25 cellular contexts compared by ENCODE assay signal in the genomic region with DNA sequence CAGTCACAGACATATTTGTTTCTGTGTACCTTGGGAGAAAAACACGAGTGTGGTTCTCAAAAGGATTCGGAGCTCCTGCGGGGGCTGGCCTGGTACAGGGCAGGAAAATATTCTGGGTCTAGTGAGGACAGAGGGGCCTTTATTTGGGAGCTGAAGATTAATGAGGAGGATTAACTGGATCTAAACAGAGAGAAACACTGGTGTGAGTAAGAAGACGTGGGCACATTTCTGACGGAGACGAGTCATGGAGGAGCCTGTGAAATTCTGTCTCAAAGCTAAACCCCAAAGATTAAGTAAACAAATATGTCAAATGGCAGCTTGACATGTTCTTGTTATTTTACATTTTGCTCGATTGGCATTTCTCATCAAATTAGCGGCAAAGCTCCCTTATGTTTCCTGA. TPM values are rescaled to one million over a fixed set of nuclear protein-coding genes. Genes with fewer than 3 reads are reported as not detected.
DNase-seq lines count a peak whose midpoint lies in the region; ATAC-seq, FAIRE-seq and TF ChIP-seq lines count a peak whose summit lies in the region.
"Had no signal": no experiment of that assay in that cellular context is flagged by ENCODE, and none has a peak within 500 bp of the region (broad histone marks: within the 10 kb centered on the region; RNA-seq: fewer than 3 reads in every experiment).

No MANE protein-coding gene starts in this region.

- H3K27me3 ChIP-seq in breast epithelium (no peaks in the 10 kb centered on the region), bronchial epithelial cell (ENCODE audit: control insufficient read depth, insufficient read depth, low read length) (no peaks in the 10 kb centered on the region), keratinocyte (ENCODE audit: control insufficient read depth, extremely low read depth, insufficient read depth, low read length) (no peaks in the 10 kb centered on the region), Peyer's patch (no peaks in the 10 kb centered on the region)
- H3K27me3 ChIP-seq: BLaER1, cardiac muscle cell, dorsolateral prefrontal cortex, neural progenitor cell had no signal

- no peak overlapping the region for H3K9ac ChIP-seq in keratinocyte (ENCODE audit: control insufficient read depth, extremely low read depth, insufficient read depth, low read length)
- H3K9ac ChIP-seq: BLaER1, neural progenitor cell had no signal

- ATAC-seq in activated T-helper 17 cell treated with anti-CD3 and anti-CD28 coated beads, Interleukin-2, amount 50 U/mL, for 72 hours (replicated peaks), result no peak
- ATAC-seq: stimulated activated effector memory CD8-positive, alpha-beta T cell treated with anti-CD3 and anti-CD28 coated beads, Interleukin-12 subunit alpha, Interleukin-12 subunit beta, amount 100 ng/mL, for 72 hours had no signal

- DNase-seq in MCF 10A (ENCODE audit: unreplicated experiment) (no peak), breast epithelium (ENCODE audit: low spot score in 2 of 2) (no peak), bronchial epithelial cell (ENCODE audit: low read depth) (peak; percentile 74), keratinocyte (ENCODE audit: low read depth, low spot score) (no peak), NCI-H748 (lab: John Stamatoyannopoulos, UW; ENCODE audit: unreplicated experiment) (no peak), Peyer's patch (no peak)
- DNase-seq: activated CD4-positive, alpha-beta T cell treated with anti-CD3 and anti-CD28 coated beads for 1 hour; DMS 273 treated with DMSO at 0.1 percent for 48 hours; dorsolateral prefrontal cortex; GOT3; NCI-H187 treated with DMSO at 0.1 percent for 48 hours; NCI-H510A; T1000; tibial artery had no signal

- WGBS in urinary bladder, result 44% methylated on average over 8 of the region's 8 CpGs

- BruUV-seq in MCF 10A (replicated peaks; lab: Mats Ljungman, UMichigan), result no TSS peak

- no peak overlapping the region for H2AFZ ChIP-seq in keratinocyte (ENCODE audit: control insufficient read depth, low read length)
- H2AFZ ChIP-seq: neural progenitor cell had no signal

- TF ChIP-seq POLR2A in breast epithelium (IDR thresholded peaks at IDR 0.05) (no peak), Peyer's patch (IDR thresholded peaks at IDR 0.05) (no peak)

- peaks cover 11% of the 10 kb centered on the region for H3K4me1 Mint-ChIP-seq in MCF 10A (ENCODE audit: insufficient read depth, unreplicated experiment)
- H3K4me1 Mint-ChIP-seq in activated T-helper 17 cell treated with anti-CD3 and anti-CD28 coated beads, Interleukin-2, amount 50 U/mL, for 72 hours, result no peaks in the 10 kb centered on the region
- H3K4me1 Mint-ChIP-seq: stimulated activated effector memory CD8-positive, alpha-beta T cell treated with anti-CD3 and anti-CD28 coated beads, Interleukin-12 subunit alpha, Interleukin-12 subunit beta, amount 100 ng/mL, for 72 hours had no signal

- POLR2A ChIA-PET in MCF 10A (lab: Yijun Ruan, JAX), result interaction anchor here (0.6 to 3.6 kb wide), 5 partner anchors 12 to 110 kb away, joined by 4 to 17 read pairs (median 4); no protein-coding TSS in a partner anchor

- no peaks in the 10 kb centered on the region for H3K9me1 ChIP-seq in keratinocyte (ENCODE audit: control insufficient read depth, extremely low read depth, insufficient read depth, low read length)

- no peak for FAIRE-seq in bronchial epithelial cell (lab: Jason Lieb, UNC)
- FAIRE-seq in keratinocyte (lab: Jason Lieb, UNC), result no peak

- no peaks in the 10 kb centered on the region for H3K36me3 Mint-ChIP-seq in MCF 10A (ENCODE audit: insufficient read depth, unreplicated experiment)
- no peaks in the 10 kb centered on the region for H3K36me3 Mint-ChIP-seq in activated T-helper 17 cell treated with anti-CD3 and anti-CD28 coated beads, Interleukin-2, amount 50 U/mL, for 72 hours (ENCODE audit: low read depth)
- H3K36me3 Mint-ChIP-seq: neural progenitor cell; stimulated activated effector memory CD8-positive, alpha-beta T cell treated with anti-CD3 and anti-CD28 coated beads, Interleukin-12 subunit alpha, Interleukin-12 subunit beta, amount 100 ng/mL, for 72 hours had no signal

- H3K36me3 ChIP-seq in breast epithelium (no peaks in the 10 kb centered on the region), bronchial epithelial cell (ENCODE audit: control insufficient read depth, insufficient read depth, low read length) (no peaks in the 10 kb centered on the region), keratinocyte (ENCODE audit: control insufficient read depth in 2 of 2, extremely low read depth in 1 of 2, insufficient read depth in 2 of 2, low read length in 2 of 2) (no peaks in the 10 kb centered on the region), urinary bladder (ENCODE audit: insufficient read depth) (no peaks in the 10 kb centered on the region), Peyer's patch (no peaks in the 10 kb centered on the region)
- H3K36me3 ChIP-seq: BLaER1, cardiac muscle cell, neural progenitor cell, tibial artery had no signal

- H3K27ac ChIP-seq in breast epithelium (no peak overlapping the region), keratinocyte (ENCODE audit: control insufficient read depth, insufficient read depth, low read length) (peak overlapping the region; percentile 33), urinary bladder (ENCODE audit: low read depth) (peak overlapping the region; percentile 61), Peyer's patch (no peak overlapping the region)
- H3K27ac ChIP-seq: 22Rv1, BLaER1, cardiac muscle cell, dorsolateral prefrontal cortex, neural progenitor cell, SK-N-MC, tibial artery had no signal

- TF ChIP-seq CTCF in MCF 10A (IDR thresholded peaks at IDR 0.05; ENCODE audit: unreplicated experiment) (no peak), breast epithelium (IDR thresholded peaks at IDR 0.05) (no peak), bronchial epithelial cell (IDR thresholded peaks at IDR 0.05; ENCODE audit: insufficient read depth, low read length, severe bottlenecking) (no peak), keratinocyte (optimal IDR thresholded peaks at IDR 0.05 in 1 of 3, IDR thresholded peaks at IDR 0.05 in 1 of 3, conservative IDR thresholded peaks at IDR 0.05 in 1 of 3; ENCODE audit: extremely low read depth in 1 of 3, insufficient read depth in 2 of 3, low read length in 3 of 3) (no peak), Peyer's patch (IDR thresholded peaks at IDR 0.05) (no peak)

- H3K4me2 ChIP-seq in keratinocyte (ENCODE audit: control insufficient read depth, extremely low read depth, insufficient read depth, low read depth, low read length), result peak overlapping the region; percentile 19
- H3K4me2 ChIP-seq: BLaER1, neural progenitor cell had no signal

- no peaks in the 10 kb centered on the region for H3K27me3 Mint-ChIP-seq in MCF 10A (ENCODE audit: insufficient read depth, unreplicated experiment)
- no peaks in the 10 kb centered on the region for H3K27me3 Mint-ChIP-seq in activated T-helper 17 cell treated with anti-CD3 and anti-CD28 coated beads, Interleukin-2, amount 50 U/mL, for 72 hours

- H4K20me1 ChIP-seq in keratinocyte (ENCODE audit: control insufficient read depth, extremely low read depth, insufficient read depth, low read length), result no peaks in the 10 kb centered on the region
- H4K20me1 ChIP-seq: BLaER1 had no signal

- no peaks in the 10 kb centered on the region for H3K9me3 ChIP-seq in breast epithelium
- H3K9me3 ChIP-seq in keratinocyte (ENCODE audit: control insufficient read depth, low read depth, low read length), result no peaks in the 10 kb centered on the region
- H3K9me3 ChIP-seq in Peyer's patch, result no peaks in the 10 kb centered on the region
- H3K9me3 ChIP-seq: BLaER1, tibial artery had no signal

- dilution Hi-C loops in keratinocyte (cut with MboI; ENCODE audit: extremely low pct_ligation_motif_present, low sequenced_read_pairs), result no loop called here

- H3K4me1 ChIP-seq in breast epithelium, result no peaks in the 10 kb centered on the region
- H3K4me1 ChIP-seq in keratinocyte (ENCODE audit: control insufficient read depth, extremely low read depth, insufficient read depth, low read length), result peaks cover 26% of the 10 kb centered on the region
- no peaks in the 10 kb centered on the region for H3K4me1 ChIP-seq in urinary bladder (ENCODE audit: insufficient read depth)
- H3K4me1 ChIP-seq in Peyer's patch, result no peaks in the 10 kb centered on the region
- H3K4me1 ChIP-seq: tibial artery had no signal

- intact Hi-C loops in MCF 10A (cut with micrococcal nuclease) (no loop called here), breast epithelium (cut with DNase I; ENCODE audit: low total_unique reads) (no loop called here)

- no peaks in the 10 kb centered on the region for H3K79me2 ChIP-seq in keratinocyte (ENCODE audit: control insufficient read depth, insufficient read depth, low read length)

- CTCF ChIA-PET in MCF 10A (lab: Yijun Ruan, JAX), result interaction anchor here (0.6 to 20.7 kb wide), 13 partner anchors 8 to 840 kb away, joined by 3 to 808 read pairs (median 5); partner anchors contain the start of genes KCNC4 and LAMTOR5

- H3K9me3 Mint-ChIP-seq in MCF 10A (ENCODE audit: unreplicated experiment), result no peaks in the 10 kb centered on the region
- H3K9me3 Mint-ChIP-seq in activated T-helper 17 cell treated with anti-CD3 and anti-CD28 coated beads, Interleukin-2, amount 50 U/mL, for 72 hours, result no peaks in the 10 kb centered on the region
- H3K9me3 Mint-ChIP-seq: activated T-helper 1 cell treated with anti-CD3 and anti-CD28 coated beads, Interleukin-12 subunit alpha, Interleukin-12 subunit beta, Interleukin-2, Interleukin-4 antibody, amounts not matched to agents 30 ng/mL and 10 ng/mL and 1 ng/mL, durations not matched to agents 14 hours and 24 hours and 36 hours; neural progenitor cell; stimulated activated effector memory CD8-positive, alpha-beta T cell treated with anti-CD3 and anti-CD28 coated beads, Interleukin-12 subunit alpha, Interleukin-12 subunit beta, amount 100 ng/mL, for 72 hours had no signal

- H3K27ac Mint-ChIP-seq in MCF 10A (ENCODE audit: low read depth, unreplicated experiment), result peak overlapping the region; percentile 59
- H3K27ac Mint-ChIP-seq in activated T-helper 17 cell treated with anti-CD3 and anti-CD28 coated beads, Interleukin-2, amount 50 U/mL, for 72 hours, result no peak overlapping the region
- H3K27ac Mint-ChIP-seq: activated T-helper 1 cell treated with anti-CD3 and anti-CD28 coated beads, Interleukin-12 subunit alpha, Interleukin-12 subunit beta, Interleukin-2, Interleukin-4 antibody, amounts not matched to agents 30 ng/mL and 10 ng/mL and 1 ng/mL, durations not matched to agents 14 hours and 24 hours and 36 hours; neural progenitor cell; stimulated activated effector memory CD8-positive, alpha-beta T cell treated with anti-CD3 and anti-CD28 coated beads, Interleukin-12 subunit alpha, Interleukin-12 subunit beta, amount 100 ng/mL, for 72 hours had no signal

- H3K4me3 Mint-ChIP-seq in MCF 10A (ENCODE audit: unreplicated experiment), result no peak overlapping the region
- no peak overlapping the region for H3K4me3 Mint-ChIP-seq in activated T-helper 17 cell treated with anti-CD3 and anti-CD28 coated beads, Interleukin-2, amount 50 U/mL, for 72 hours
- H3K4me3 Mint-ChIP-seq: activated T-helper 1 cell treated with anti-CD3 and anti-CD28 coated beads, Interleukin-12 subunit alpha, Interleukin-12 subunit beta, Interleukin-2, Interleukin-4 antibody, amounts not matched to agents 30 ng/mL and 10 ng/mL and 1 ng/mL, durations not matched to agents 14 hours and 24 hours and 36 hours; neural progenitor cell; stimulated activated effector memory CD8-positive, alpha-beta T cell treated with anti-CD3 and anti-CD28 coated beads, Interleukin-12 subunit alpha, Interleukin-12 subunit beta, amount 100 ng/mL, for 72 hours had no signal

- H3K4me3 ChIP-seq in breast epithelium, result no peak overlapping the region
- H3K4me3 ChIP-seq in bronchial epithelial cell (ENCODE audit: low read depth, low read length), result no peak overlapping the region
- no peak overlapping the region for H3K4me3 ChIP-seq in keratinocyte (ENCODE audit: control insufficient read depth in 2 of 3, extremely low read depth in 1 of 3, insufficient read depth in 2 of 3, low read depth in 1 of 3, low read length in 3 of 3)
- no peak overlapping the region for H3K4me3 ChIP-seq in urinary bladder (ENCODE audit: low read depth, low read length)
- H3K4me3 ChIP-seq in Peyer's patch, result no peak overlapping the region
- H3K4me3 ChIP-seq: BLaER1, cardiac muscle cell, dorsolateral prefrontal cortex, neural progenitor cell, SK-N-MC, tibial artery had no signal

RNA-seq across cellular contexts. Expression of gene PROK1, which starts 12.7 kb away (rescaled TPM):
- total RNA-seq in MCF 10A (2022), result not detected in 2 replicates
- total RNA-seq in breast epithelium, result 10 to 100 TPM in 1 of 3 donors, under 1 TPM in 2; 0.66 to 42.9 (median 0.73) TPM
- total RNA-seq in bronchial epithelial cell, result not detected in 2 replicates
- not detected in 3 replicates for polyA plus RNA-seq in keratinocyte
- not detected for polyA plus RNA-seq in keratinocyte (2011; ENCODE audit: low read depth)
- not detected in 2 replicates for polyA plus RNA-seq in keratinocyte (2011; cell fraction: cytosol; rRNA removed)
- not detected in 2 replicates for polyA plus RNA-seq in keratinocyte (2011; cell fraction: nucleus; rRNA removed)
- polyA plus RNA-seq in keratinocyte (2012; ENCODE audit: low replicate concordance), result not detected in 2 replicates
- polyA minus RNA-seq in keratinocyte, result not detected in 3 replicates
- not detected for polyA minus RNA-seq in keratinocyte (2011; cell fraction: cytosol; rRNA and poly(A)+ RNA removed)
- polyA minus RNA-seq in keratinocyte (2011; cell fraction: nucleus; rRNA and poly(A)+ RNA removed), result not detected in 2 replicates
- total RNA-seq in urinary bladder, result not detected
- polyA plus RNA-seq in urinary bladder, result 5.3 TPM
- total RNA-seq in activated T-helper 17 cell treated with anti-CD3 and anti-CD28 coated beads, Interleukin-2, amount 50 U/mL, for 72 hours, result not detected
- not detected for total RNA-seq in Peyer's patch
- total RNA-seq: activated CD8-positive, alpha-beta memory T cell treated with anti-CD3 and anti-CD28 coated beads for 36 hours; activated T-helper 1 cell treated with anti-CD3 and anti-CD28 coated beads, Interleukin-12 subunit alpha, Interleukin-12 subunit beta, Interleukin-2, Interleukin-4 antibody, amounts not matched to agents 30 ng/mL and 10 ng/mL and 1 ng/mL, durations not matched to agents 14 hours and 24 hours and 36 hours; fibroblast of lung had no signal
- polyA plus RNA-seq: cardiac muscle cell, fibroblast of lung had no signal

RNA-seq across cellular contexts. Expression of gene KCNA10, which starts 55.3 kb away (rescaled TPM):
- not detected in 2 replicates for total RNA-seq in MCF 10A (2022)
- not detected for total RNA-seq in breast epithelium
- total RNA-seq in bronchial epithelial cell, result not detected in 2 replicates
- not detected in 3 replicates for polyA plus RNA-seq in keratinocyte
- polyA plus RNA-seq in keratinocyte (2011; ENCODE audit: low read depth), result not detected
- polyA plus RNA-seq in keratinocyte (2011; cell fraction: cytosol; rRNA removed), result not detected in 2 replicates
- 0.05 TPM in 1 of 2 replicates, not detected in the other for polyA plus RNA-seq in keratinocyte (2011; cell fraction: nucleus; rRNA removed)
- not detected in 2 replicates for polyA plus RNA-seq in keratinocyte (2012; ENCODE audit: low replicate concordance)
- not detected in 3 replicates for polyA minus RNA-seq in keratinocyte
- polyA minus RNA-seq in keratinocyte (2011; cell fraction: cytosol; rRNA and poly(A)+ RNA removed), result not detected
- not detected in 2 replicates for polyA minus RNA-seq in keratinocyte (2011; cell fraction: nucleus; rRNA and poly(A)+ RNA removed)
- total RNA-seq in urinary bladder, result not detected
- not detected for polyA plus RNA-seq in urinary bladder
- not detected for total RNA-seq in activated T-helper 17 cell treated with anti-CD3 and anti-CD28 coated beads, Interleukin-2, amount 50 U/mL, for 72 hours
- not detected for total RNA-seq in Peyer's patch
- total RNA-seq: activated CD8-positive, alpha-beta memory T cell treated with anti-CD3 and anti-CD28 coated beads for 36 hours; activated T-helper 1 cell treated with anti-CD3 and anti-CD28 coated beads, Interleukin-12 subunit alpha, Interleukin-12 subunit beta, Interleukin-2, Interleukin-4 antibody, amounts not matched to agents 30 ng/mL and 10 ng/mL and 1 ng/mL, durations not matched to agents 14 hours and 24 hours and 36 hours; cardiac muscle cell; fibroblast of lung had no signal
- polyA plus RNA-seq: cardiac muscle cell, fibroblast of lung had no signal

RNA-seq across cellular contexts. Expression of gene LAMTOR5, which starts 56.2 kb away (rescaled TPM):
- total RNA-seq in MCF 10A (2022) (111 and 127 TPM in 2 replicates), breast epithelium (100 to 1,000 TPM; 102 to 117 (median 109) TPM), bronchial epithelial cell (29.5 and 73.7 TPM in 2 replicates), urinary bladder (22.1 TPM), Peyer's patch (10 to 100 TPM; 45.1 to 99.0 (median 65.5) TPM)
- polyA plus RNA-seq in keratinocyte (265 to 477 TPM (median 365 TPM) in 3 replicates), urinary bladder (209 TPM)
- 73.5 TPM for polyA plus RNA-seq in keratinocyte (2011; ENCODE audit: low read depth)
- 298 and 425 TPM in 2 replicates for polyA plus RNA-seq in keratinocyte (2011; cell fraction: cytosol; rRNA removed)
- 134 and 139 TPM in 2 replicates for polyA plus RNA-seq in keratinocyte (2011; cell fraction: nucleus; rRNA removed)
- 271 and 349 TPM in 2 replicates for polyA plus RNA-seq in keratinocyte (2012; ENCODE audit: low replicate concordance)
- 85.1 to 119 TPM (median 97.4 TPM) in 3 replicates for polyA minus RNA-seq in keratinocyte
- polyA minus RNA-seq in keratinocyte (2011; cell fraction: cytosol; rRNA and poly(A)+ RNA removed), result 52.0 TPM
- polyA minus RNA-seq in keratinocyte (2011; cell fraction: nucleus; rRNA and poly(A)+ RNA removed), result 21.5 and 28.5 TPM in 2 replicates
- 100 to 1,000 TPM; 150 to 172 TPM for total RNA-seq in activated T-helper 17 cell treated with anti-CD3 and anti-CD28 coated beads, Interleukin-2, amount 50 U/mL, for 72 hours

Comparison
In these comparisons a context has a peak if more than half of its experiments do, and no peak if none do; other contexts are left out.
1. H3K27ac ChIP-seq: peak in keratinocyte (single experiment) and urinary bladder (single experiment); none in breast epithelium (0 of 2) and Peyer's patch (0 of 4).